Comparison of ENCODE assay signal across 1 cellular context in the genomic region with DNA sequence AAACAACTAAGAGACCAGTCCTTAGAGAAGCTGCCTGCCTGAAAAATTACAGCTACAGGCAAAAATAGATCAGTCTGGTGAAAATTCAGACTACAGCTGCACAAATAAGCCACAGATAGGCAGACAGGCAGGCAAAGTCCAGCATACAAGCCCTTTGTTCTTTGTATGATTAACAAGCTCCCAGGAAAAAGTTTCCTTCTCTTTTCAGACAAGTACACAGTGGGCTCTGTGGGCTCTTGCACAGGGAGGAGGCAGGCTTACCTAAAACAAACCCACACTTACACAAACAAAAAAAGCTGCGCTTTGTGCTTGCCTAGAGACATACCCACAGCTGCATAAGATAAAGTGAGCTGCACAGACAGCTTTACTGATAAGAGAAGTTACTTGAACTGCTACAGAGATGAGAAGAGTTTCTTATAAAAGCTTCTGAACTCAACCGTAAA.
TF ChIP-seq lines count a peak whose summit lies in the region.

No MANE protein-coding gene starts in this region.

TF ChIP-seq in HepG2, 621 proteins besides CTCF, POLR2A, EP300 and RAD21 (continued from another document and continues in another):
- TF ChIP-seq BORCS8-MEF2B (CRISPR knock-in tag; IDR thresholded peaks at IDR 0.05) (no peak), GATA4 (IDR thresholded peaks at IDR 0.05; ENCODE audit: borderline replicate concordance, low read depth) (peak; percentile 81; the same call in 1 of the 2 replicates), ZNF703 (CRISPR knock-in tag; IDR thresholded peaks at IDR 0.05; ENCODE audit: borderline replicate concordance) (no peak), SALL1 (CRISPR knock-in tag; IDR thresholded peaks at IDR 0.05) (peak; percentile 68; the same call in 1 of the 2 replicates), ARHGAP35 (CRISPR knock-in tag; IDR thresholded peaks at IDR 0.05; ENCODE audit: borderline replicate concordance) (no peak), HDAC1 (CRISPR knock-in tag; IDR thresholded peaks at IDR 0.05) (peak; percentile 72; the same call in 1 of the 2 replicates), ZNF563 (CRISPR knock-in tag; IDR thresholded peaks at IDR 0.05) (no peak), SPEN (CRISPR knock-in tag; IDR thresholded peaks at IDR 0.05; ENCODE audit: low read depth) (no peak), ZNF232 (CRISPR knock-in tag; IDR thresholded peaks at IDR 0.05; ENCODE audit: borderline replicate concordance) (no peak), HDAC2 (CRISPR knock-in tag; IDR thresholded peaks at IDR 0.05) (peak; percentile 77), ZFP90 (CRISPR knock-in tag; IDR thresholded peaks at IDR 0.05; ENCODE audit: borderline replicate concordance) (0 out of 2 replicates have a peak, but pooled peaks have one; percentile 34), MATR3 (CRISPR knock-in tag; IDR thresholded peaks at IDR 0.05) (no peak), MLLT10 (CRISPR knock-in tag; IDR thresholded peaks at IDR 0.05) (no peak), ZNF180 (CRISPR knock-in tag; IDR thresholded peaks at IDR 0.05; ENCODE audit: borderline replicate concordance, low read depth) (no peak), GZF1 (CRISPR knock-in tag; IDR thresholded peaks at IDR 0.05) (no peak), ZNF251 (CRISPR knock-in tag; IDR thresholded peaks at IDR 0.05) (no peak), ZNF207 (IDR thresholded peaks at IDR 0.05; ENCODE audit: borderline replicate concordance) (no peak), NR2C2 (CRISPR knock-in tag; IDR thresholded peaks at IDR 0.05; ENCODE audit: borderline replicate concordance) (no peak), ZNF577 (CRISPR knock-in tag; IDR thresholded peaks at IDR 0.05; ENCODE audit: borderline replicate concordance, low read depth) (no peak), MAFK (conservative IDR thresholded peaks at IDR 0.05 in 1 of 2, IDR thresholded peaks at IDR 0.05 in 1 of 2; ENCODE audit: low read length in 2 of 2) (no peak), FOXP1 (IDR thresholded peaks at IDR 0.05) (no peak), FOXP1 (CRISPR knock-in tag; IDR thresholded peaks at IDR 0.05) (peak; percentile 71), KAT7 (CRISPR knock-in tag; IDR thresholded peaks at IDR 0.05; ENCODE audit: borderline replicate concordance) (no peak), SNAPC2 (CRISPR knock-in tag; IDR thresholded peaks at IDR 0.05) (no peak), LCORL (IDR thresholded peaks at IDR 0.05) (no peak), LCORL (CRISPR knock-in tag; IDR thresholded peaks at IDR 0.05) (peak; percentile 65; the same call in 1 of the 2 replicates), ZNF350 (CRISPR knock-in tag; IDR thresholded peaks at IDR 0.05; ENCODE audit: borderline replicate concordance, low read depth) (no peak), ZSCAN31 (CRISPR knock-in tag; IDR thresholded peaks at IDR 0.05; ENCODE audit: low read depth) (no peak), MED1 (CRISPR knock-in tag; IDR thresholded peaks at IDR 0.05) (peak; percentile 70), TSC22D2 (CRISPR knock-in tag; IDR thresholded peaks at IDR 0.05; ENCODE audit: borderline replicate concordance) (no peak), ZFAT (CRISPR knock-in tag; conservative IDR thresholded peaks at IDR 0.05) (no peak), SIX4 (CRISPR knock-in tag; IDR thresholded peaks at IDR 0.05) (no peak), ZNF124 (CRISPR knock-in tag; IDR thresholded peaks at IDR 0.05) (0 out of 2 replicates have a peak, but pooled peaks have one; percentile 36), ZNF34 (CRISPR knock-in tag; IDR thresholded peaks at IDR 0.05; ENCODE audit: borderline replicate concordance) (no peak), TBP (CRISPR knock-in tag; IDR thresholded peaks at IDR 0.05) (no peak)
- TF ChIP-seq, protein P1, sequence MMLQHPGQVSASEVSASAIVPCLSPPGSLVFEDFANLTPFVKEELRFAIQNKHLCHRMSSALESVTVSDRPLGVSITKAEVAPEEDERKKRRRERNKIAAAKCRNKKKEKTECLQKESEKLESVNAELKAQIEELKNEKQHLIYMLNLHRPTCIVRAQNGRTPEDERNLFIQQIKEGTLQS (CRISPR knock-in tag; IDR thresholded peaks at IDR 0.05), result no peak
- TF ChIP-seq, protein P2, sequence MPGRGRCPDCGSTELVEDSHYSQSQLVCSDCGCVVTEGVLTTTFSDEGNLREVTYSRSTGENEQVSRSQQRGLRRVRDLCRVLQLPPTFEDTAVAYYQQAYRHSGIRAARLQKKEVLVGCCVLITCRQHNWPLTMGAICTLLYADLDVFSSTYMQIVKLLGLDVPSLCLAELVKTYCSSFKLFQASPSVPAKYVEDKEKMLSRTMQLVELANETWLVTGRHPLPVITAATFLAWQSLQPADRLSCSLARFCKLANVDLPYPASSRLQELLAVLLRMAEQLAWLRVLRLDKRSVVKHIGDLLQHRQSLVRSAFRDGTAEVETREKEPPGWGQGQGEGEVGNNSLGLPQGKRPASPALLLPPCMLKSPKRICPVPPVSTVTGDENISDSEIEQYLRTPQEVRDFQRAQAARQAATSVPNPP (CRISPR knock-in tag; IDR thresholded peaks at IDR 0.05), result no peak
- TF ChIP-seq, protein P3, sequence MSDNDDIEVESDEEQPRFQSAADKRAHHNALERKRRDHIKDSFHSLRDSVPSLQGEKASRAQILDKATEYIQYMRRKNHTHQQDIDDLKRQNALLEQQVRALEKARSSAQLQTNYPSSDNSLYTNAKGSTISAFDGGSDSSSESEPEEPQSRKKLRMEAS (IDR thresholded peaks at IDR 0.05), result peak; percentile 27; the same call in 1 of the 2 replicates
- TF ChIP-seq, protein P4, sequence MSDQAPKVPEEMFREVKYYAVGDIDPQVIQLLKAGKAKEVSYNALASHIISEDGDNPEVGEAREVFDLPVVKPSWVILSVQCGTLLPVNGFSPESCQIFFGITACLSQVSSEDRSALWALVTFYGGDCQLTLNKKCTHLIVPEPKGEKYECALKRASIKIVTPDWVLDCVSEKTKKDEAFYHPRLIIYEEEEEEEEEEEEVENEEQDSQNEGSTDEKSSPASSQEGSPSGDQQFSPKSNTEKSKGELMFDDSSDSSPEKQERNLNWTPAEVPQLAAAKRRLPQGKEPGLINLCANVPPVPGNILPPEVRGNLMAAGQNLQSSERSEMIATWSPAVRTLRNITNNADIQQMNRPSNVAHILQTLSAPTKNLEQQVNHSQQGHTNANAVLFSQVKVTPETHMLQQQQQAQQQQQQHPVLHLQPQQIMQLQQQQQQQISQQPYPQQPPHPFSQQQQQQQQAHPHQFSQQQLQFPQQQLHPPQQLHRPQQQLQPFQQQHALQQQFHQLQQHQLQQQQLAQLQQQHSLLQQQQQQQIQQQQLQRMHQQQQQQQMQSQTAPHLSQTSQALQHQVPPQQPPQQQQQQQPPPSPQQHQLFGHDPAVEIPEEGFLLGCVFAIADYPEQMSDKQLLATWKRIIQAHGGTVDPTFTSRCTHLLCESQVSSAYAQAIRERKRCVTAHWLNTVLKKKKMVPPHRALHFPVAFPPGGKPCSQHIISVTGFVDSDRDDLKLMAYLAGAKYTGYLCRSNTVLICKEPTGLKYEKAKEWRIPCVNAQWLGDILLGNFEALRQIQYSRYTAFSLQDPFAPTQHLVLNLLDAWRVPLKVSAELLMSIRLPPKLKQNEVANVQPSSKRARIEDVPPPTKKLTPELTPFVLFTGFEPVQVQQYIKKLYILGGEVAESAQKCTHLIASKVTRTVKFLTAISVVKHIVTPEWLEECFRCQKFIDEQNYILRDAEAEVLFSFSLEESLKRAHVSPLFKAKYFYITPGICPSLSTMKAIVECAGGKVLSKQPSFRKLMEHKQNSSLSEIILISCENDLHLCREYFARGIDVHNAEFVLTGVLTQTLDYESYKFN (CRISPR knock-in tag; conservative IDR thresholded peaks at IDR 0.05), result peak; percentile 97
- TF ChIP-seq, protein P5, sequence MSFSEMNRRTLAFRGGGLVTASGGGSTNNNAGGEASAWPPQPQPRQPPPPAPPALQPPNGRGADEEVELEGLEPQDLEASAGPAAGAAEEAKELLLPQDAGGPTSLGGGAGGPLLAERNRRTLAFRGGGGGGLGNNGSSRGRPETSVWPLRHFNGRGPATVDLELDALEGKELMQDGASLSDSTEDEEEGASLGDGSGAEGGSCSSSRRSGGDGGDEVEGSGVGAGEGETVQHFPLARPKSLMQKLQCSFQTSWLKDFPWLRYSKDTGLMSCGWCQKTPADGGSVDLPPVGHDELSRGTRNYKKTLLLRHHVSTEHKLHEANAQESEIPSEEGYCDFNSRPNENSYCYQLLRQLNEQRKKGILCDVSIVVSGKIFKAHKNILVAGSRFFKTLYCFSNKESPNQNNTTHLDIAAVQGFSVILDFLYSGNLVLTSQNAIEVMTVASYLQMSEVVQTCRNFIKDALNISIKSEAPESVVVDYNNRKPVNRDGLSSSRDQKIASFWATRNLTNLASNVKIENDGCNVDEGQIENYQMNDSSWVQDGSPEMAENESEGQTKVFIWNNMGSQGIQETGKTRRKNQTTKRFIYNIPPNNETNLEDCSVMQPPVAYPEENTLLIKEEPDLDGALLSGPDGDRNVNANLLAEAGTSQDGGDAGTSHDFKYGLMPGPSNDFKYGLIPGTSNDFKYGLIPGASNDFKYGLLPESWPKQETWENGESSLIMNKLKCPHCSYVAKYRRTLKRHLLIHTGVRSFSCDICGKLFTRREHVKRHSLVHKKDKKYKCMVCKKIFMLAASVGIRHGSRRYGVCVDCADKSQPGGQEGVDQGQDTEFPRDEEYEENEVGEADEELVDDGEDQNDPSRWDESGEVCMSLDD (CRISPR knock-in tag; IDR thresholded peaks at IDR 0.05; ENCODE audit: borderline replicate concordance), result no peak
- TF ChIP-seq, protein P6, sequence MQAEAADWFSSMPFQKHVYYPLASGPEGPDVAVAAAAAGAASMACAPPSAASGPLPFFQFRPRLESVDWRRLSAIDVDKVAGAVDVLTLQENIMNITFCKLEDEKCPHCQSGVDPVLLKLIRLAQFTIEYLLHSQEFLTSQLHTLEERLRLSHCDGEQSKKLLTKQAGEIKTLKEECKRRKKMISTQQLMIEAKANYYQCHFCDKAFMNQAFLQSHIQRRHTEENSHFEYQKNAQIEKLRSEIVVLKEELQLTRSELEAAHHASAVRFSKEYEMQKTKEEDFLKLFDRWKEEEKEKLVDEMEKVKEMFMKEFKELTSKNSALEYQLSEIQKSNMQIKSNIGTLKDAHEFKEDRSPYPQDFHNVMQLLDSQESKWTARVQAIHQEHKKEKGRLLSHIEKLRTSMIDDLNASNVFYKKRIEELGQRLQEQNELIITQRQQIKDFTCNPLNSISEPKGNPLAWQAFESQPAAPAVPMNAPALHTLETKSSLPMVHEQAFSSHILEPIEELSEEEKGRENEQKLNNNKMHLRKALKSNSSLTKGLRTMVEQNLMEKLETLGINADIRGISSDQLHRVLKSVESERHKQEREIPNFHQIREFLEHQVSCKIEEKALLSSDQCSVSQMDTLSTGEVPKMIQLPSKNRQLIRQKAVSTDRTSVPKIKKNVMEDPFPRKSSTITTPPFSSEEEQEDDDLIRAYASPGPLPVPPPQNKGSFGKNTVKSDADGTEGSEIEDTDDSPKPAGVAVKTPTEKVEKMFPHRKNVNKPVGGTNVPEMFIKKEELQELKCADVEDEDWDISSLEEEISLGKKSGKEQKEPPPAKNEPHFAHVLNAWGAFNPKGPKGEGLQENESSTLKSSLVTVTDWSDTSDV (CRISPR knock-in tag; IDR thresholded peaks at IDR 0.05), result no peak
- TF ChIP-seq, protein P7, sequence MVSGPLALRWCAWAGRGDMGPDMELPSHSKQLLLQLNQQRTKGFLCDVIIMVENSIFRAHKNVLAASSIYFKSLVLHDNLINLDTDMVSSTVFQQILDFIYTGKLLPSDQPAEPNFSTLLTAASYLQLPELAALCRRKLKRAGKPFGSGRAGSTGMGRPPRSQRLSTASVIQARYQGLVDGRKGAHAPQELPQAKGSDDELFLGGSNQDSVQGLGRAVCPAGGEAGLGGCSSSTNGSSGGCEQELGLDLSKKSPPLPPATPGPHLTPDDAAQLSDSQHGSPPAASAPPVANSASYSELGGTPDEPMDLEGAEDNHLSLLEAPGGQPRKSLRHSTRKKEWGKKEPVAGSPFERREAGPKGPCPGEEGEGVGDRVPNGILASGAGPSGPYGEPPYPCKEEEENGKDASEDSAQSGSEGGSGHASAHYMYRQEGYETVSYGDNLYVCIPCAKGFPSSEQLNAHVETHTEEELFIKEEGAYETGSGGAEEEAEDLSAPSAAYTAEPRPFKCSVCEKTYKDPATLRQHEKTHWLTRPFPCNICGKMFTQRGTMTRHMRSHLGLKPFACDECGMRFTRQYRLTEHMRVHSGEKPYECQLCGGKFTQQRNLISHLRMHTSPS (CRISPR knock-in tag; IDR thresholded peaks at IDR 0.05; ENCODE audit: low read depth), result no peak
- TF ChIP-seq, protein P8, sequence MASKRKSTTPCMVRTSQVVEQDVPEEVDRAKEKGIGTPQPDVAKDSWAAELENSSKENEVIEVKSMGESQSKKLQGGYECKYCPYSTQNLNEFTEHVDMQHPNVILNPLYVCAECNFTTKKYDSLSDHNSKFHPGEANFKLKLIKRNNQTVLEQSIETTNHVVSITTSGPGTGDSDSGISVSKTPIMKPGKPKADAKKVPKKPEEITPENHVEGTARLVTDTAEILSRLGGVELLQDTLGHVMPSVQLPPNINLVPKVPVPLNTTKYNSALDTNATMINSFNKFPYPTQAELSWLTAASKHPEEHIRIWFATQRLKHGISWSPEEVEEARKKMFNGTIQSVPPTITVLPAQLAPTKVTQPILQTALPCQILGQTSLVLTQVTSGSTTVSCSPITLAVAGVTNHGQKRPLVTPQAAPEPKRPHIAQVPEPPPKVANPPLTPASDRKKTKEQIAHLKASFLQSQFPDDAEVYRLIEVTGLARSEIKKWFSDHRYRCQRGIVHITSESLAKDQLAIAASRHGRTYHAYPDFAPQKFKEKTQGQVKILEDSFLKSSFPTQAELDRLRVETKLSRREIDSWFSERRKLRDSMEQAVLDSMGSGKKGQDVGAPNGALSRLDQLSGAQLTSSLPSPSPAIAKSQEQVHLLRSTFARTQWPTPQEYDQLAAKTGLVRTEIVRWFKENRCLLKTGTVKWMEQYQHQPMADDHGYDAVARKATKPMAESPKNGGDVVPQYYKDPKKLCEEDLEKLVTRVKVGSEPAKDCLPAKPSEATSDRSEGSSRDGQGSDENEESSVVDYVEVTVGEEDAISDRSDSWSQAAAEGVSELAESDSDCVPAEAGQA (IDR thresholded peaks at IDR 0.05; ENCODE audit: low read depth), result no peak
- TF ChIP-seq, protein P8 (CRISPR knock-in tag; IDR thresholded peaks at IDR 0.05; ENCODE audit: borderline replicate concordance), result no peak
